16 cellular contexts compared by ENCODE assay signal in the genomic region with DNA sequence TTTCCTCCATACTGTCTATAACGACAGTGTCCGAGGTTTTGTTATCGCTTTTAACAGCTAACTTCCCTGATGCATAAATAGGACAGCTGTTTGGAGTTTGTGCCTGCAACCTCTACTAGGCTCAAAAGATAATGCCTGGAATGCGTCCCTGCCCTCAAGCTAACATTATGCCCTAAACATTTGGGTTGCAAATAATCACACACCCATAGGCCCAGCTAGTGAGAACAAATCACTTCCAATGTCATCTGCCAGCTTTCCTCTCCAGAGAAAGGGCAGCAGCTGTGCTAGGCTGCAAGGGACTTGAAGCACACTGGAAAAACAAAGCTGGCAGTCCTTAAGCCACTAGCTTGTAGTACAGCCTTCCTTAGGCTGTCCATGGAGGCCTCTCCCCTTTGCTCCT.
"Had no signal": no experiment of that assay in that cellular context is flagged by ENCODE, and none has a peak within 500 bp of the region (broad histone marks: within the 10 kb centered on the region; RNA-seq: fewer than 3 reads in every experiment).

No MANE protein-coding gene starts in this region.

- H3K36me3 ChIP-seq: cardiac muscle cell, pancreas, sigmoid colon, thoracic aorta had no signal

- H3K4me3 Mint-ChIP-seq: activated CD8-positive, alpha-beta T cell treated with anti-CD3 and anti-CD28 coated beads for 36 hours; activated naive CD4-positive, alpha-beta T cell treated with anti-CD3 and anti-CD28 coated beads, Interleukin-2, amount 50 U/mL, for 24 hours; activated T-cell treated with anti-CD3 and anti-CD28 coated beads, Interleukin-2, amount 50 U/mL, for 4 hours; mesothelial cell of epicardium; stimulated activated effector memory CD8-positive, alpha-beta T cell treated with anti-CD3 and anti-CD28 coated beads, Interleukin-12 subunit alpha, Interleukin-12 subunit beta, amount 100 ng/mL, for 72 hours; T-helper 17 cell had no signal

- H3K27me3 Mint-ChIP-seq: activated CD8-positive, alpha-beta T cell treated with anti-CD3 and anti-CD28 coated beads for 36 hours; T-helper 17 cell had no signal

- DNase-seq: activated CD4-positive, alpha-beta T cell treated with anti-CD3 and anti-CD28 coated beads for 48 hours; activated CD8-positive, alpha-beta T cell treated with anti-CD3 and anti-CD28 coated beads for 36 hours; activated effector memory CD4-positive, alpha-beta T cell treated with anti-CD3 and anti-CD28 coated beads, Interleukin-2, amount 50 U/mL, for 16 hours; activated T-cell treated with anti-CD3 and anti-CD28 coated beads, Interleukin-2, amount 50 U/mL, for 4 hours; dorsolateral prefrontal cortex; kidney; pancreas; sigmoid colon; stimulated activated CD4-positive, alpha-beta T cell treated with anti-CD3 and anti-CD28 coated beads, Interleukin-12 subunit alpha, Interleukin-12 subunit beta, amount 100 ng/mL, for 4 hours; T-helper 17 cell; WERI-Rb-1 had no signal

- ATAC-seq: activated CD8-positive, alpha-beta T cell treated with anti-CD3 and anti-CD28 coated beads for 36 hours; activated T-cell treated with anti-CD3 and anti-CD28 coated beads, Interleukin-2, amount 50 U/mL, for 4 hours; pancreas; stimulated activated effector memory CD8-positive, alpha-beta T cell treated with anti-CD3 and anti-CD28 coated beads, Interleukin-12 subunit alpha, Interleukin-12 subunit beta, amount 100 ng/mL, for 72 hours; T-helper 17 cell had no signal

- H3K4me1 ChIP-seq: pancreas, sigmoid colon had no signal

- H3K9me3 Mint-ChIP-seq: activated CD8-positive, alpha-beta T cell treated with anti-CD3 and anti-CD28 coated beads for 36 hours; activated naive CD4-positive, alpha-beta T cell treated with anti-CD3 and anti-CD28 coated beads, Interleukin-2, amount 50 U/mL, for 24 hours; activated T-cell treated with anti-CD3 and anti-CD28 coated beads, Interleukin-2, amount 50 U/mL, for 4 hours; mesothelial cell of epicardium had no signal

- H3K27ac ChIP-seq: cardiac muscle cell, dorsolateral prefrontal cortex, pancreas, sigmoid colon, thoracic aorta, WERI-Rb-1 had no signal

- H3K4me1 Mint-ChIP-seq: activated naive CD4-positive, alpha-beta T cell treated with anti-CD3 and anti-CD28 coated beads, Interleukin-2, amount 50 U/mL, for 24 hours; mesothelial cell of epicardium; stimulated activated effector memory CD8-positive, alpha-beta T cell treated with anti-CD3 and anti-CD28 coated beads, Interleukin-12 subunit alpha, Interleukin-12 subunit beta, amount 100 ng/mL, for 72 hours; T-helper 17 cell had no signal

- H3K27me3 ChIP-seq: cardiac muscle cell, dorsolateral prefrontal cortex, pancreas, sigmoid colon had no signal

- H3K27ac Mint-ChIP-seq: activated CD8-positive, alpha-beta T cell treated with anti-CD3 and anti-CD28 coated beads for 36 hours; activated naive CD4-positive, alpha-beta T cell treated with anti-CD3 and anti-CD28 coated beads, Interleukin-2, amount 50 U/mL, for 24 hours; mesothelial cell of epicardium; stimulated activated effector memory CD8-positive, alpha-beta T cell treated with anti-CD3 and anti-CD28 coated beads, Interleukin-12 subunit alpha, Interleukin-12 subunit beta, amount 100 ng/mL, for 72 hours; T-helper 17 cell had no signal

- H3K4me3 ChIP-seq: cardiac muscle cell, dorsolateral prefrontal cortex, pancreas, sigmoid colon, thoracic aorta had no signal

- H3K36me3 Mint-ChIP-seq: activated naive CD4-positive, alpha-beta T cell treated with anti-CD3 and anti-CD28 coated beads, Interleukin-2, amount 50 U/mL, for 24 hours; mesothelial cell of epicardium; stimulated activated effector memory CD8-positive, alpha-beta T cell treated with anti-CD3 and anti-CD28 coated beads, Interleukin-12 subunit alpha, Interleukin-12 subunit beta, amount 100 ng/mL, for 72 hours had no signal

- H3K9me3 ChIP-seq: pancreas, sigmoid colon, thoracic aorta had no signal
